Comparison of ENCODE assay signal across 31 cellular contexts in genomic region chr13:42534785-42535184, GRCh38. TPM values are rescaled to one million over a fixed set of nuclear protein-coding genes. Genes with fewer than 3 reads are reported as not detected.
"Had no signal": no experiment of that assay in that cellular context is flagged by ENCODE, and none has a peak within 500 bp of the region (broad histone marks: within the 10 kb centered on the region; RNA-seq: fewer than 3 reads in every experiment).

No MANE protein-coding gene starts in this region.

- H3K9me3 ChIP-seq: ovary, psoas muscle, spleen, suprapubic skin, testis, tibial artery, transverse colon, upper lobe of right lung, uterus had no signal

- H3K9ac ChIP-seq: neural progenitor cell, parathyroid adenoma had no signal

- ATAC-seq: natural killer cell; psoas muscle; right cardiac atrium; sciatic nerve; stimulated activated memory B cell treated with anti-CD40 and anti-IgM and Interleukin-4, amounts not matched to agents 10 μg/mL and 1 μg/mL and 100 μg/mL, for 72 hours; stimulated activated naive CD8-positive, alpha-beta T cell treated with anti-CD3 and anti-CD28 coated beads, Interleukin-15, amount 100 ng/mL, for 72 hours; stimulated activated naive CD8-positive, alpha-beta T cell treated with anti-CD3 and anti-CD28 coated beads, Interleukin-15, Interleukin-2, amounts not matched to agents 100 U/mL and 50 U/mL, for 24 hours; upper lobe of right lung had no signal

- H3K36me3 ChIP-seq: neural progenitor cell, ovary, spleen, suprapubic skin, tibial artery, transverse colon, upper lobe of right lung, uterus had no signal

- H3K4me3 ChIP-seq: neural progenitor cell, ovary, psoas muscle, skin epidermis, smooth muscle cell, spleen, suprapubic skin, testis, tibial artery, transverse colon, upper lobe of right lung, uterus had no signal

- H3K27me3 ChIP-seq: neural progenitor cell, ovary, spleen, suprapubic skin, testis, tibial artery, transverse colon, upper lobe of right lung, uterus had no signal

- DNase-seq: natural killer cell; occipital lobe; ovary; posterior cingulate gyrus; psoas muscle; right cardiac atrium; spleen; stimulated activated CD4-positive, alpha-beta T cell treated with anti-CD3 and anti-CD28 coated beads, Interleukin-12 subunit alpha, Interleukin-12 subunit beta, amount 100 ng/mL, for 4 hours; stimulated activated CD4-positive, alpha-beta T cell treated with anti-CD3 and anti-CD28 coated beads, Interleukin-1b, Interleukin-23, amount 100 ng/mL, for 48 hours; stimulated activated CD4-positive, alpha-beta T cell treated with anti-CD3 and anti-CD28 coated beads, Interleukin-4, amount 100 ng/mL, for 1 hour; stimulated activated CD4-positive, alpha-beta T cell treated with anti-CD3 and anti-CD28 coated beads, Interleukin-4, amount 100 ng/mL, for 4 hours; stimulated activated CD8-positive, alpha-beta memory T cell treated with anti-CD3 and anti-CD28 coated beads, Interleukin-4, amount 100 ng/mL, for 48 hours; stimulated activated naive CD4-positive, alpha-beta T cell; stimulated activated naive CD8-positive, alpha-beta T cell treated with anti-CD3 and anti-CD28 coated beads, Interleukin-15, amount 100 ng/mL, for 72 hours; stimulated activated naive CD8-positive, alpha-beta T cell treated with anti-CD3 and anti-CD28 coated beads, Interleukin-15, Interleukin-2, amounts not matched to agents 100 U/mL and 50 U/mL, for 24 hours; substantia nigra; testis; tibial artery; transverse colon; upper lobe of right lung; uterus had no signal

- H3K4me2 ChIP-seq: neural progenitor cell, smooth muscle cell had no signal

- H3K27ac ChIP-seq: neural progenitor cell, ovary, parathyroid adenoma, psoas muscle, skin epidermis, spleen, suprapubic skin, testis, tibial artery, transverse colon, upper lobe of right lung, uterus had no signal

- H3K4me1 ChIP-seq: neural progenitor cell, parathyroid adenoma, psoas muscle, suprapubic skin, testis, tibial artery, upper lobe of right lung, uterus had no signal

RNA-seq across cellular contexts. Expression of gene TNFSF11, which starts 39.2 kb away (rescaled TPM):
- total RNA-seq: occipital lobe, ovary, progenitor cell of endocrine pancreas, psoas muscle, renal cortical epithelial cell, sciatic nerve, smooth muscle cell, upper lobe of right lung had no signal
- polyA plus RNA-seq: neural cell, psoas muscle, right cardiac atrium, smooth muscle cell had no signal
